Comparison of ENCODE assay signal across 8 cellular contexts in genomic region chr20:35490736-35491181, GRCh38. TPM values are rescaled to one million over a fixed set of nuclear protein-coding genes. Genes with fewer than 3 reads are reported as not detected.
DNase-seq lines count a peak whose midpoint lies in the region; ATAC-seq and TF ChIP-seq lines count a peak whose summit lies in the region.
"Had no signal": no experiment of that assay in that cellular context is flagged by ENCODE, and none has a peak within 500 bp of the region (broad histone marks: within the 10 kb centered on the region; RNA-seq: fewer than 3 reads in every experiment).

No MANE protein-coding gene starts in this region.

- no peaks in the 10 kb centered on the region for H3K9me3 Mint-ChIP-seq in WTC11

- H3K27me3 Mint-ChIP-seq in WTC11 (ENCODE audit: low read depth): no peaks in the 10 kb centered on the region

- peak; percentile 51 for DNase-seq in activated CD4-positive, alpha-beta T cell treated with anti-CD3 and anti-CD28 coated beads, Interleukin-2, amount 50 U/mL, for 1 hour
- DNase-seq in germinal center (ENCODE audit: low spot score) (peak; percentile 75), WTC11 (ENCODE audit: low spot score) (no peak), HUDEP-2 (lab: John Stamatoyannopoulos, UW; ENCODE audit: unreplicated experiment in 76 of 76) (no peak)
- peak; percentile 46 for DNase-seq in stimulated activated CD8-positive, alpha-beta memory T cell treated with anti-CD3 and anti-CD28 coated beads, Interleukin-12 subunit alpha, Interleukin-12 subunit beta, amount 100 ng/mL, for 4 hours (ENCODE audit: low read depth)

- H3K4me1 Mint-ChIP-seq in WTC11: no peaks in the 10 kb centered on the region

- H3K27ac Mint-ChIP-seq in WTC11: no peak overlapping the region

- no peak overlapping the region for H3K4me3 Mint-ChIP-seq in WTC11

- CTCF ChIA-PET in WTC11 (lab: Charles Lee): interaction anchor here (1.3 kb wide), 1 partner anchor 111 kb away, joined by 3 read pairs; no protein-coding TSS in a partner anchor

- ATAC-seq in GM19397 (IDR thresholded peaks at IDR 0.05; ENCODE audit: unreplicated experiment): peak; percentile 96
- peak; percentile 89 for ATAC-seq in HG03442 (IDR thresholded peaks at IDR 0.05; ENCODE audit: unreplicated experiment)
- ATAC-seq in WTC11: no peak

- POLR2A ChIA-PET in WTC11 (lab: Charles Lee): interaction anchor here (0.8 kb wide), 1 partner anchor 36 kb away, joined by 3 read pairs; no protein-coding TSS in a partner anchor

- no peak for TF ChIP-seq CTCF in WTC11 (IDR thresholded peaks at IDR 0.05)

- H3K36me3 Mint-ChIP-seq in WTC11: peaks cover 73% of the 10 kb centered on the region

TF ChIP-seq in WTC11, 78 proteins besides CTCF, POLR2A, EP300 and RAD21:
- TF ChIP-seq ARID4B (CRISPR knock-in tag; IDR thresholded peaks at IDR 0.05; ENCODE audit: borderline replicate concordance): no peak
- TF ChIP-seq PREB (CRISPR knock-in tag; IDR thresholded peaks at IDR 0.05; ENCODE audit: borderline replicate concordance): no peak
- TF ChIP-seq E2F4 (CRISPR knock-in tag; IDR thresholded peaks at IDR 0.05; ENCODE audit: borderline replicate concordance, low read depth): no peak
- no peak for TF ChIP-seq ZNF416 (CRISPR knock-in tag; IDR thresholded peaks at IDR 0.05)
- no peak for TF ChIP-seq TEAD1 (CRISPR knock-in tag; IDR thresholded peaks at IDR 0.05)
- TF ChIP-seq ZBTB21 (CRISPR knock-in tag; IDR thresholded peaks at IDR 0.05; ENCODE audit: borderline replicate concordance): no peak
- no peak for TF ChIP-seq TEAD4 (CRISPR knock-in tag; IDR thresholded peaks at IDR 0.05)
- TF ChIP-seq MAX (CRISPR knock-in tag; IDR thresholded peaks at IDR 0.05): no peak
- no peak for TF ChIP-seq CBFB (CRISPR knock-in tag; IDR thresholded peaks at IDR 0.05; ENCODE audit: low read depth)
- no peak for TF ChIP-seq ESRRA (CRISPR knock-in tag; IDR thresholded peaks at IDR 0.05; ENCODE audit: borderline replicate concordance)

RNA-seq across cellular contexts. Expression of gene CEP250, which starts 35.4 kb away (rescaled TPM):
- total RNA-seq in WTC11 (2021): 63.1 to 66.9 TPM (median 65.8 TPM) in 3 replicates

RNA-seq across cellular contexts. Expression of gene C20orf173, which starts 38.7 kb away (rescaled TPM):
- total RNA-seq in WTC11 (2021): not detected in 3 replicates
- total RNA-seq: adrenal gland had no signal

RNA-seq across cellular contexts. Expression of gene ERGIC3, which starts 51.1 kb away (rescaled TPM):
- 168 to 181 TPM (median 179 TPM) in 3 replicates for total RNA-seq in WTC11 (2021)

RNA-seq across cellular contexts. Expression of gene GDF5, which starts 52.7 kb away (rescaled TPM):
- total RNA-seq in WTC11 (2021): 0.07 TPM in 1 of 3 replicates, not detected in the others

Comparison
In these comparisons a context has a peak if more than half of its experiments do, and no peak if none do; other contexts are left out.
1. DNase-seq: peak in activated CD4-positive, alpha-beta T cell treated with anti-CD3 and anti-CD28 coated beads, Interleukin-2, amount 50 U/mL, for 1 hour (single experiment), germinal center (single experiment) and stimulated activated CD8-positive, alpha-beta memory T cell treated with anti-CD3 and anti-CD28 coated beads, Interleukin-12 subunit alpha, Interleukin-12 subunit beta, amount 100 ng/mL, for 4 hours (single experiment); none in WTC11 (single experiment) and HUDEP-2 (0 of 76).